ENCODE assay signal across 15 cellular contexts in genomic region chr1:17616731-17617279, GRCh38.
DNase-seq lines count a peak whose midpoint lies in the region; ATAC-seq and TF ChIP-seq lines count a peak whose summit lies in the region.
"Had no signal": no experiment of that assay in that cellular context is flagged by ENCODE, and none has a peak within 500 bp of the region (broad histone marks: within the 10 kb centered on the region; RNA-seq: fewer than 3 reads in every experiment).

No MANE protein-coding gene starts in this region.

- TF ChIP-seq CTCF in Panc1 (IDR thresholded peaks at IDR 0.05), result no peak
- no peak for TF ChIP-seq CTCF in coronary artery (IDR thresholded peaks at IDR 0.05)
- no peak for TF ChIP-seq CTCF in tibial artery (IDR thresholded peaks at IDR 0.05)

- H3K79me1 ChIP-seq in neuronal stem cell (ENCODE audit: low read depth, low read length), result peaks cover 5% of the 10 kb centered on the region

- peak overlapping the region; percentile 86 for H3K14ac ChIP-seq in neuronal stem cell (ENCODE audit: low read length)

- POLR2A ChIA-PET in Panc1 (lab: Charles Lee), result no interaction called here

- in situ Hi-C loops in Panc1 (cut with HindIII; ENCODE audit: low pct_unique_long_range_greater_than_20kb, low sequenced_read_pairs), result no loop called here

- H2BK15ac ChIP-seq in neuronal stem cell (ENCODE audit: low read length), result no peak overlapping the region

- no peak overlapping the region for H2AFZ ChIP-seq in neuronal stem cell (ENCODE audit: low read length)

- no TSS peak for BruUV-seq in Panc1 (replicated peaks; lab: Mats Ljungman, UMichigan)

- H3K27ac ChIP-seq in Panc1 (ENCODE audit: low read length), result no peak overlapping the region
- H3K27ac ChIP-seq in coronary artery, result peak overlapping the region; percentile 98
- no peak overlapping the region for H3K27ac ChIP-seq in neuronal stem cell (replicated peaks; ENCODE audit: low read length)
- H3K27ac ChIP-seq in tibial artery, result peak overlapping the region; percentile 96 to 100
- H3K27ac ChIP-seq: C4-2B, RWPE1 had no signal

- no peak overlapping the region for H3K4ac ChIP-seq in neuronal stem cell (ENCODE audit: low read length)

- no peak overlapping the region for H2AK5ac ChIP-seq in neuronal stem cell (ENCODE audit: low read depth, low read length)

- DNase-seq in Panc1 (ENCODE audit: low read depth, low spot score), result no peak
- no peak for DNase-seq in coronary artery (ENCODE audit: low spot score)
- DNase-seq in neuronal stem cell (ENCODE audit: low spot score), result no peak
- DNase-seq in tibial artery, result no peak
- no peak for DNase-seq in A172 (ENCODE audit: low spot score)
- DNase-seq in SKM-1 (lab: John Stamatoyannopoulos, UW; ENCODE audit: unreplicated experiment), result no peak
- DNase-seq: EL, GOT3, HFFc6, NCI-H1417, NCI-H1930, NCI-H510A had no signal

- H3K4me1 ChIP-seq in Panc1 (ENCODE audit: control insufficient read depth, insufficient read depth, low read length) (no peaks in the 10 kb centered on the region), neuronal stem cell (ENCODE audit: control insufficient read depth in 2 of 2, insufficient read depth in 1 of 2, low read depth in 1 of 2, low read length in 2 of 2) (no peaks in the 10 kb centered on the region), tibial artery (peaks cover 4 to 85% (median 53%) of the 10 kb centered on the region in 4 donors)

- CTCF ChIA-PET in Panc1 (lab: Charles Lee), result no interaction called here

- no peak overlapping the region for H3K4me3 ChIP-seq in Panc1 (ENCODE audit: low read depth in 2 of 2, low read length in 2 of 2)
- H3K4me3 ChIP-seq in coronary artery, result no peak overlapping the region
- H3K4me3 ChIP-seq in neuronal stem cell (ENCODE audit: low read length in 2 of 2), result no peak overlapping the region
- H3K4me3 ChIP-seq in tibial artery, result no peak overlapping the region

- H3K18ac ChIP-seq in neuronal stem cell (ENCODE audit: low read length), result peak overlapping the region; percentile 1

- H2BK12ac ChIP-seq in neuronal stem cell (ENCODE audit: low read length), result no peak overlapping the region

- H3K9me3 ChIP-seq in Panc1 (ENCODE audit: control insufficient read depth, insufficient read depth, low read depth, low read length) (no peaks in the 10 kb centered on the region), neuronal stem cell (replicated peaks in 1 of 2; ENCODE audit: control insufficient read depth in 2 of 2, insufficient read depth in 1 of 2, low read depth in 1 of 2, low read length in 2 of 2) (no peaks in the 10 kb centered on the region), tibial artery (no peaks in the 10 kb centered on the region)

- peak overlapping the region; percentile 59 for H2BK5ac ChIP-seq in neuronal stem cell (ENCODE audit: low read length)

- H3K27me3 ChIP-seq in Panc1 (ENCODE audit: control insufficient read depth, insufficient read depth, low read length) (no peaks in the 10 kb centered on the region), neuronal stem cell (ENCODE audit: control insufficient read depth in 3 of 3, insufficient read depth in 3 of 3, low read depth in 1 of 3, low read length in 3 of 3) (no peaks in the 10 kb centered on the region), tibial artery (no peaks in the 10 kb centered on the region)

- no peak overlapping the region for H3K4me2 ChIP-seq in neuronal stem cell (ENCODE audit: insufficient read depth, low read length, poor library complexity, severe bottlenecking)

- peak overlapping the region; percentile 17 for H2BK120ac ChIP-seq in neuronal stem cell (ENCODE audit: low read depth, low read length)

- H4K91ac ChIP-seq in neuronal stem cell (ENCODE audit: low read depth, low read length, poor library complexity), result no peak overlapping the region

- H4K8ac ChIP-seq in neuronal stem cell (ENCODE audit: low read depth, low read length), result no peak overlapping the region

- no CpG with 5 or more reads among the region's 12 CpGs for WGBS in neuronal stem cell (ENCODE audit: extremely low coverage in 2 of 2, insufficient read length in 2 of 2, insufficient replicate concordance in 1 of 2), 2 donors

- H3K36me3 ChIP-seq in Panc1 (ENCODE audit: control insufficient read depth, insufficient read depth, low read length) (no peaks in the 10 kb centered on the region), neuronal stem cell (replicated peaks in 1 of 2; ENCODE audit: control insufficient read depth in 2 of 2, insufficient read depth in 2 of 2, low read length in 2 of 2) (peaks cover 5 to 40% of the 10 kb centered on the region in 2 donors), tibial artery (peaks cover 43 to 76% (median 43%) of the 10 kb centered on the region in 3 donors)

- H3K23ac ChIP-seq in neuronal stem cell (ENCODE audit: low read depth, low read length, poor library complexity), result peak overlapping the region; percentile 1

- H3K9ac ChIP-seq in neuronal stem cell (ENCODE audit: low read depth, low read length, poor library complexity), result peak overlapping the region; percentile 50

- 0 out of 2 replicates have a peak, but pooled peaks have one; percentile 19 for ATAC-seq in Panc1
- ATAC-seq in HG03469 (IDR thresholded peaks at IDR 0.05; ENCODE audit: unreplicated experiment), result no peak

- intact Hi-C loops in Panc1 (cut with micrococcal nuclease; ENCODE audit: unreplicated experiment), result no loop called here
- intact Hi-C loops in tibial artery (cut with DNase I; ENCODE audit: low total_unique reads), result no loop called here

Comparison
In these comparisons a context has a peak if more than half of its experiments do, and no peak if none do; other contexts are left out.
1. H3K27ac ChIP-seq: peak in coronary artery (2 of 2) and tibial artery (2 of 2); none in Panc1 (single experiment) and neuronal stem cell (single experiment).